19 cellular contexts compared by ENCODE assay signal in the genomic region with DNA sequence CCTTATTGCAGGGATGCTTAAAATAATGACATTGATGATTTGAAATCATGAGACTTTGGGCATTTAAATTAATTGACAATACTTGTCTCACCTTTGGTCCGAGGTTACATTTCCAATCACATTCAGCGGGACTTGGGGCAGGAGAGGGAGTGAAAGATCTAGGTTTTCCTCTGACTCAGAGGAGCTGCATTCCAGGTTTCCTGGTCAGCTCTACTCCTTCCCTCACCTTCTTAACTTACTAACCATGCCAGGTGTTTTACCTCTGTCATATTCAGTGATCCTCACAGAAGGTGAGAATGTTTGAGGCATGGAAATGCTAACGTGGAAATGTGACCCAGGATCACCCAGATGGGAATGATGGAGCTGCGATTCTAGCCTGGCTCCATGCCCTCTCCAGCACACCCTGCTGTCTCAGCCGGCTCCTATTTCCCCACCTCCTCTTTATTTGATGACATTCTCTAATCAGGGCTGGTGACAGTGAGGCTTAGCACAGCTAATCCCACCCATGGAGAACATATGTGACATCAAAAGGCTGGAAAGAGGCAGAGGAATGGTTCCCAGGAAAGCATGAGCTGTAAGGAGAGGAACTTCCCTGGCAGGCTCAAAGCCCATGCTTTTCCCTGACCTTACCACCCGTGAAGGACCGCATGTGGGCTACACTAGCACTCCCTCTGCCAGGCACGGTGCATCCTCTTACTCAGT. TPM values are rescaled to one million over a fixed set of nuclear protein-coding genes. Genes with fewer than 3 reads are reported as not detected.
A peak's percentile ranks its signal among the peaks of the same experiment; 100 is the strongest.
DNase-seq lines count a peak whose midpoint lies in the region; ATAC-seq and TF ChIP-seq lines count a peak whose summit lies in the region.
"Had no signal": no experiment of that assay in that cellular context is flagged by ENCODE, and none has a peak within 500 bp of the region (broad histone marks: within the 10 kb centered on the region; RNA-seq: fewer than 3 reads in every experiment).

No MANE protein-coding gene starts in this region.

- peaks cover 8 to 46% of the 10 kb centered on the region in 2 experiments; a peak in 3 of 4 replicates for H3K79me1 ChIP-seq in IMR-90 (ENCODE audit: low read depth in 1 of 2, low read length in 2 of 2)

- H3K9ac ChIP-seq in IMR-90 (ENCODE audit: low read depth, low read length) = no peak overlapping the region
- no peak overlapping the region for H3K9ac ChIP-seq in neural progenitor cell

- TF ChIP-seq CTCF in IMR-90 (conservative IDR thresholded peaks at IDR 0.05; ENCODE audit: low read depth, low read length) (no peak), RWPE1 (conservative IDR thresholded peaks at IDR 0.05; ENCODE audit: low read depth) (no peak), fibroblast of villous mesenchyme (IDR thresholded peaks at IDR 0.05; ENCODE audit: insufficient read depth, low read depth, low read length) (no peak), neural progenitor cell (IDR thresholded peaks at IDR 0.05) (no peak)

- H2AFZ ChIP-seq in IMR-90 (replicated peaks; ENCODE audit: low read length, poor library complexity) (no peak overlapping the region), neural progenitor cell (replicated peaks) (no peak overlapping the region)

- no TSS peak for BruUV-seq in IMR-90 (replicated peaks; lab: Mats Ljungman, UMichigan)

- no peak overlapping the region for H2BK120ac ChIP-seq in IMR-90 (ENCODE audit: low read depth, low read length)

- H3K4ac ChIP-seq in IMR-90 (ENCODE audit: low read depth, low read length) = no peak overlapping the region

- no peak overlapping the region for H2BK20ac ChIP-seq in IMR-90 (ENCODE audit: low read depth, low read length)

- no peak overlapping the region for H3K4me2 ChIP-seq in IMR-90 (ENCODE audit: low read depth, low read length)
- no peak overlapping the region for H3K4me2 ChIP-seq in neural progenitor cell

- H3K56ac ChIP-seq in IMR-90 (ENCODE audit: extremely low read depth, insufficient read depth, low read length) = no peak overlapping the region

- H2AK9ac ChIP-seq in IMR-90 (replicated peaks; ENCODE audit: low read depth, low read length, poor library complexity) = no peak overlapping the region

- H3K14ac ChIP-seq in IMR-90 (replicated peaks; ENCODE audit: low read depth, low read length) = 0 out of 2 replicates have a peak overlapping the region, but pooled peaks have one; percentile 47

- no peak overlapping the region for H3K23ac ChIP-seq in IMR-90 (ENCODE audit: low read depth, low read length)

- H3K9me1 ChIP-seq in IMR-90 (ENCODE audit: insufficient read depth, low read length) = peaks cover 21% of the 10 kb centered on the region

- no peak overlapping the region for H4K91ac ChIP-seq in IMR-90 (ENCODE audit: insufficient read depth, low read depth, low read length)

- H3K36me3 ChIP-seq in IMR-90 (ENCODE audit: control insufficient read depth, insufficient read depth, low read length) (peaks cover 23% of the 10 kb centered on the region), neural progenitor cell (no peaks in the 10 kb centered on the region)
- H3K36me3 ChIP-seq: breast epithelium, ovary, upper lobe of left lung had no signal

- intact Hi-C loops in IMR-90 (cut with micrococcal nuclease) = no loop called here

- no peak overlapping the region for H4K5ac ChIP-seq in IMR-90 (ENCODE audit: low read depth, low read length)

- H3K18ac ChIP-seq in IMR-90 (ENCODE audit: low read depth, low read length) = no peak overlapping the region

- dilution Hi-C loops in IMR-90 (cut with HindIII; ENCODE audit: low sequenced_read_pairs, unreplicated experiment) = no loop called here

- DNase-seq in IMR-90 (no peak), RWPE1 (ENCODE audit: low spot score) (peak; percentile 32), fibroblast of villous mesenchyme (ENCODE audit: low read depth) (peak; percentile 21), neural progenitor cell (ENCODE audit: low spot score) (peak; percentile 46), OCI-M1 (lab: John Stamatoyannopoulos, UW) (no peak), EL (no peak)
- DNase-seq: activated naive CD8-positive, alpha-beta T cell treated with anti-CD3 and anti-CD28 coated beads, Interleukin-2, amount 50 U/mL, for 24 hours; dorsolateral prefrontal cortex; esophagus squamous epithelium; naive thymus-derived CD8-positive, alpha-beta T cell; NCI-H1105 treated with DMSO at 0.1 percent for 48 hours; ovary; upper lobe of left lung had no signal

- no peaks in the 10 kb centered on the region for H3K9me3 Mint-ChIP-seq in neural progenitor cell
- H3K9me3 Mint-ChIP-seq: activated naive CD8-positive, alpha-beta T cell treated with anti-CD3 and anti-CD28 coated beads, Interleukin-2, amount 50 U/mL, for 24 hours; memory B cell had no signal

- in situ Hi-C loops in IMR-90 (cut with MboI; ENCODE audit: low sequenced_read_pairs) = no loop called here

- no peak overlapping the region for H2AK5ac ChIP-seq in IMR-90 (ENCODE audit: low read depth, low read length)

- no peaks in the 10 kb centered on the region for H3K79me2 ChIP-seq in neural progenitor cell (ENCODE audit: low read depth)

- no peak overlapping the region for H2BK15ac ChIP-seq in IMR-90 (ENCODE audit: low read depth, low read length)

- H3K4me1 Mint-ChIP-seq in neural progenitor cell = peaks cover 10% of the 10 kb centered on the region
- H3K4me1 Mint-ChIP-seq: activated naive CD8-positive, alpha-beta T cell treated with anti-CD3 and anti-CD28 coated beads, Interleukin-2, amount 50 U/mL, for 24 hours; memory B cell; naive thymus-derived CD8-positive, alpha-beta T cell had no signal

- H3K27me3 ChIP-seq in IMR-90 (ENCODE audit: control insufficient read depth, insufficient read depth, low read length) (no peaks in the 10 kb centered on the region), neural progenitor cell (no peaks in the 10 kb centered on the region)
- H3K27me3 ChIP-seq: breast epithelium, esophagus squamous epithelium, ovary, upper lobe of left lung had no signal

- H3K36me3 Mint-ChIP-seq in neural progenitor cell = peaks cover 5% of the 10 kb centered on the region
- H3K36me3 Mint-ChIP-seq: memory B cell; naive thymus-derived CD8-positive, alpha-beta T cell had no signal

- CTCF ChIA-PET in IMR-90 (lab: Yijun Ruan, JAX) = no interaction called here
- CTCF ChIA-PET in RWPE1 (lab: Yijun Ruan, JAX) = interaction anchor here (0.9 kb wide), 1 partner anchor 9 kb away, joined by 3 read pairs; no protein-coding TSS in a partner anchor

- H3K27me3 Mint-ChIP-seq in neural progenitor cell (ENCODE audit: insufficient read depth, low read depth) = peaks cover 10% of the 10 kb centered on the region
- H3K27me3 Mint-ChIP-seq: activated naive CD8-positive, alpha-beta T cell treated with anti-CD3 and anti-CD28 coated beads, Interleukin-2, amount 50 U/mL, for 24 hours; memory B cell had no signal

- H4K20me1 ChIP-seq in IMR-90 (ENCODE audit: insufficient read depth, low read length) (peaks cover 10% of the 10 kb centered on the region; the same call in 1 of the 2 replicates), neural progenitor cell (ENCODE audit: low read depth) (no peaks in the 10 kb centered on the region)

- peaks cover 20% of the 10 kb centered on the region for H3K4me1 ChIP-seq in IMR-90 (ENCODE audit: control insufficient read depth, insufficient read depth, low read length)
- H3K4me1 ChIP-seq in neural progenitor cell = no peaks in the 10 kb centered on the region
- H3K4me1 ChIP-seq: breast epithelium had no signal

- H3K27ac ChIP-seq in IMR-90 (ENCODE audit: insufficient read depth, low read length) = no peak overlapping the region
- no peak overlapping the region for H3K27ac ChIP-seq in RWPE1
- H3K27ac ChIP-seq in neural progenitor cell = no peak overlapping the region
- H3K27ac ChIP-seq: breast epithelium, dorsolateral prefrontal cortex, esophagus squamous epithelium, ovary, upper lobe of left lung had no signal

- H2BK5ac ChIP-seq in IMR-90 (ENCODE audit: low read depth, low read length, poor library complexity, severe bottlenecking) = no peak overlapping the region

- H3K9me3 ChIP-seq in IMR-90 (ENCODE audit: control insufficient read depth, insufficient read depth, low read length) (no peaks in the 10 kb centered on the region), neural progenitor cell (ENCODE audit: low read depth) (no peaks in the 10 kb centered on the region)
- H3K9me3 ChIP-seq: breast epithelium, esophagus squamous epithelium, ovary, upper lobe of left lung had no signal

- ATAC-seq in IMR-90 (ENCODE audit: low read depth) (no peak), GM18861 (IDR thresholded peaks at IDR 0.05; ENCODE audit: unreplicated experiment) (no peak), HG02588 (IDR thresholded peaks at IDR 0.05; ENCODE audit: unreplicated experiment) (no peak)
- ATAC-seq: activated naive CD8-positive, alpha-beta T cell treated with anti-CD3 and anti-CD28 coated beads, Interleukin-2, amount 50 U/mL, for 24 hours; naive thymus-derived CD8-positive, alpha-beta T cell; Panc1; SK-N-SH treated with all-trans-retinoic acid at 6 μM for 48 hours had no signal

- H3K27ac Mint-ChIP-seq in neural progenitor cell = no peak overlapping the region
- H3K27ac Mint-ChIP-seq: activated naive CD8-positive, alpha-beta T cell treated with anti-CD3 and anti-CD28 coated beads, Interleukin-2, amount 50 U/mL, for 24 hours; memory B cell; naive thymus-derived CD8-positive, alpha-beta T cell had no signal

- no peak overlapping the region for H3K4me3 ChIP-seq in IMR-90 (ENCODE audit: insufficient read depth, low read depth, low read length)
- no peak overlapping the region for H3K4me3 ChIP-seq in fibroblast of villous mesenchyme (ENCODE audit: low read depth, low read length)
- H3K4me3 ChIP-seq in neural progenitor cell = no peak overlapping the region
- H3K4me3 ChIP-seq: breast epithelium, dorsolateral prefrontal cortex, esophagus squamous epithelium, ovary, upper lobe of left lung had no signal

- no peak overlapping the region for H3K4me3 Mint-ChIP-seq in neural progenitor cell
- H3K4me3 Mint-ChIP-seq: activated naive CD8-positive, alpha-beta T cell treated with anti-CD3 and anti-CD28 coated beads, Interleukin-2, amount 50 U/mL, for 24 hours; memory B cell; naive thymus-derived CD8-positive, alpha-beta T cell had no signal

- TF ChIP-seq POLR2A in IMR-90 (IDR thresholded peaks at IDR 0.05; ENCODE audit: low read depth, low read length) = no peak

- TF ChIP-seq RAD21 in IMR-90 (IDR thresholded peaks at IDR 0.05; ENCODE audit: low read length) = no peak

- POLR2A ChIA-PET in IMR-90 (lab: Charles Lee; ENCODE audit: unreplicated experiment) (no interaction called here), RWPE1 (lab: Yijun Ruan, JAX; ENCODE audit: low non-redundant PET) (no interaction called here)

- no CpG with 5 or more reads among the region's 8 CpGs for WGBS in IMR-90 (ENCODE audit: extremely low coverage in 2 of 2, insufficient read length in 1 of 2), 2 experiments

- no peaks in the 10 kb centered on the region for H3F3A ChIP-seq in neural progenitor cell (ENCODE audit: low read depth)

- no peak overlapping the region for H4K8ac ChIP-seq in IMR-90 (ENCODE audit: low read depth in 2 of 2, low read length in 2 of 2)

TF ChIP-seq in IMR-90, 13 proteins besides CTCF, POLR2A, EP300 and RAD21 (continues in another document):
- no peak for TF ChIP-seq FOS (IDR thresholded peaks at IDR 0.05; ENCODE audit: low read depth, low read length)

RNA-seq across cellular contexts. Expression of gene THSD4, which starts 38.7 kb away (rescaled TPM):
- total RNA-seq in IMR-90 (2012; rRNA removed) = 25.5 and 31.1 TPM in 2 replicates
- polyA plus RNA-seq in IMR-90 (2012; rRNA removed) = 30.5 and 31.1 TPM in 2 replicates
- 21.7 and 44.3 TPM in 2 replicates for polyA plus RNA-seq in IMR-90 (2012; cell fraction: cytosol; rRNA removed)
- 38.0 and 45.5 TPM in 2 replicates for polyA plus RNA-seq in IMR-90 (2012; cell fraction: nucleus; rRNA removed; ENCODE audit: low replicate concordance)
- total RNA-seq in fibroblast of villous mesenchyme = 60.2 and 76.4 TPM in 2 replicates
- 2.0 and 2.4 TPM in 2 replicates for total RNA-seq in neural progenitor cell (ENCODE audit: low replicate concordance)
- total RNA-seq: naive thymus-derived CD8-positive, alpha-beta T cell had no signal
- polyA plus RNA-seq: naive thymus-derived CD8-positive, alpha-beta T cell had no signal

Comparison
In these comparisons a context has a peak if more than half of its experiments do, and no peak if none do; other contexts are left out.
1. DNase-seq: peak in RWPE1 (single experiment), fibroblast of villous mesenchyme (single experiment) and neural progenitor cell (single experiment); none in IMR-90 (single experiment), OCI-M1 (single experiment) and EL (single experiment).